29 cellular contexts compared by ENCODE assay signal in genomic region chr9:129001504-129002325, GRCh38. TPM values are rescaled to one million over a fixed set of nuclear protein-coding genes. Genes with fewer than 3 reads are reported as not detected.
DNase-seq lines count a peak whose midpoint lies in the region; ATAC-seq, FAIRE-seq and TF ChIP-seq lines count a peak whose summit lies in the region.
"Had no signal": no experiment of that assay in that cellular context is flagged by ENCODE, and none has a peak within 500 bp of the region (broad histone marks: within the 10 kb centered on the region; RNA-seq: fewer than 3 reads in every experiment).

No MANE protein-coding gene starts in this region.

- H3K27me3 ChIP-seq in CD4-positive, alpha-beta T cell (ENCODE audit: control insufficient read depth, insufficient read depth, low read length): no peaks in the 10 kb centered on the region
- no peaks in the 10 kb centered on the region for H3K27me3 ChIP-seq in dorsolateral prefrontal cortex
- no peaks in the 10 kb centered on the region for H3K27me3 ChIP-seq in neural cell (ENCODE audit: insufficient read depth, low read depth, low read length)
- no peaks in the 10 kb centered on the region for H3K27me3 ChIP-seq in smooth muscle cell (ENCODE audit: low read depth)
- H3K27me3 ChIP-seq: body of pancreas, hepatocyte, ovary, upper lobe of left lung had no signal

- no peak for ATAC-seq in CD4-positive, alpha-beta T cell (ENCODE audit: poor library complexity)
- ATAC-seq in HG03565 (IDR thresholded peaks at IDR 0.05; ENCODE audit: unreplicated experiment): no peak
- ATAC-seq: body of pancreas; HCT116; left lobe of liver; naive thymus-derived CD8-positive, alpha-beta T cell had no signal

- TF ChIP-seq RAD21 in neural cell (conservative IDR thresholded peaks at IDR 0.05): no peak

- H3F3A ChIP-seq in neural cell (ENCODE audit: insufficient read depth, low read length, poor library complexity, severe bottlenecking): no peaks in the 10 kb centered on the region
- no peaks in the 10 kb centered on the region for H3F3A ChIP-seq in smooth muscle cell (ENCODE audit: low read depth)

- no peaks in the 10 kb centered on the region for H3K9me3 ChIP-seq in CD4-positive, alpha-beta T cell (ENCODE audit: control insufficient read depth, low read length)
- H3K9me3 ChIP-seq in neural cell (ENCODE audit: low read length): no peaks in the 10 kb centered on the region
- H3K9me3 ChIP-seq in smooth muscle cell (replicated peaks; ENCODE audit: low read depth): no peaks in the 10 kb centered on the region
- H3K9me3 ChIP-seq: body of pancreas, ovary, upper lobe of left lung had no signal

- H3K27ac ChIP-seq in CD4-positive, alpha-beta T cell (ENCODE audit: low read depth, low read length): no peak overlapping the region
- H3K27ac ChIP-seq in dorsolateral prefrontal cortex (peak overlapping the region in 43 of 59 donors; percentile 2 to 71 (median 36)), neural cell (ENCODE audit: low read length) (no peak overlapping the region), smooth muscle cell (ENCODE audit: low read depth) (no peak overlapping the region)
- H3K27ac ChIP-seq: body of pancreas, hepatocyte, ovary, SK-N-MC, upper lobe of left lung, VCaP had no signal

- no peak for FAIRE-seq in HTR-8/SVneo (lab: Jason Lieb, UNC)
- FAIRE-seq: G401.6 had no signal

- H2AFZ ChIP-seq in neural cell (ENCODE audit: low read depth, low read length) (no peak overlapping the region), smooth muscle cell (ENCODE audit: low read depth) (no peak overlapping the region)
- H2AFZ ChIP-seq: hepatocyte had no signal

- intact Hi-C loops in activated CD4-positive, alpha-beta T cell treated with anti-CD3 and anti-CD28 coated beads, Interleukin-2, amount 10 ng/mL, durations not matched to agents 24 days and 14 days (cut with micrococcal nuclease): no loop called here
- intact Hi-C loops in CD4-positive, alpha-beta T cell (cut with DNase I, micrococcal nuclease): no loop called here
- intact Hi-C loops in dorsolateral prefrontal cortex (cut with DNase I): no loop called here

- H4K20me1 ChIP-seq in neural cell (ENCODE audit: insufficient read depth) (no peaks in the 10 kb centered on the region), smooth muscle cell (ENCODE audit: low read depth) (no peaks in the 10 kb centered on the region)

- no peak for DNase-seq in activated CD4-positive, alpha-beta T cell treated with anti-CD3 and anti-CD28 coated beads, Interleukin-2, amount 10 ng/mL, durations not matched to agents 24 days and 14 days
- DNase-seq in activated CD4-positive, alpha-beta T cell treated with anti-CD3 and anti-CD28 coated beads for 48 hours: no peak
- DNase-seq in CD4-positive, alpha-beta T cell: no peak
- DNase-seq in dorsolateral prefrontal cortex (peak in 1 of 10 donors; percentile 17), HTR-8/SVneo (ENCODE audit: insufficient read length, low spot score) (no peak), smooth muscle cell (lab: John Stamatoyannopoulos, UW; ENCODE audit: unreplicated experiment) (no peak)
- DNase-seq: activated CD4-positive, alpha-beta T cell treated with anti-CD3 and anti-CD28 coated beads, Interleukin-2, amount 50 U/mL, for 48 hours; AML-193; body of pancreas; CD8-positive, alpha-beta memory T cell; effector CD8-positive, alpha-beta T cell; foreskin melanocyte; IMR-90; naive thymus-derived CD8-positive, alpha-beta T cell; NCI-H1105 treated with DMSO at 0.1 percent for 48 hours; NCI-H2081; NCI-H345; NCI-H774; stimulated activated CD4-positive, alpha-beta T cell treated with anti-CD3 and anti-CD28 coated beads, Interleukin-4, amount 100 ng/mL, for 4 hours had no signal

- peaks cover 7% of the 10 kb centered on the region for H3K36me3 ChIP-seq in neural cell (ENCODE audit: insufficient read depth, low read length)
- peaks cover 5% of the 10 kb centered on the region for H3K36me3 ChIP-seq in smooth muscle cell (ENCODE audit: low read depth)
- H3K36me3 ChIP-seq: ovary had no signal

- H3K4me1 Mint-ChIP-seq in activated CD4-positive, alpha-beta T cell treated with anti-CD3 and anti-CD28 coated beads, Interleukin-2, amount 10 ng/mL, durations not matched to agents 24 days and 14 days: peaks cover 11% of the 10 kb centered on the region
- H3K4me1 Mint-ChIP-seq in CD4-positive, alpha-beta T cell (ENCODE audit: low read depth): no peaks in the 10 kb centered on the region
- H3K4me1 Mint-ChIP-seq: CD8-positive, alpha-beta memory T cell had no signal

- WGBS in smooth muscle cell (ENCODE audit: low lambda C conversion rate): 96% methylated on average over 10 of the region's 10 CpGs

- POLR2A ChIA-PET in CD4-positive, alpha-beta T cell (lab: Charles Lee): no interaction called here

- no peak overlapping the region for H3K4me3 Mint-ChIP-seq in activated CD4-positive, alpha-beta T cell treated with anti-CD3 and anti-CD28 coated beads, Interleukin-2, amount 10 ng/mL, durations not matched to agents 24 days and 14 days
- H3K4me3 Mint-ChIP-seq in CD4-positive, alpha-beta T cell: no peak overlapping the region
- H3K4me3 Mint-ChIP-seq: CD8-positive, alpha-beta memory T cell; naive thymus-derived CD8-positive, alpha-beta T cell had no signal

- no peak for TF ChIP-seq CTCF in CD4-positive, alpha-beta T cell (IDR thresholded peaks at IDR 0.05)
- TF ChIP-seq CTCF in dorsolateral prefrontal cortex (IDR thresholded peaks at IDR 0.05 in 54 of 56, conservative IDR thresholded peaks at IDR 0.05 in 2 of 56; ENCODE audit: low read depth in 1 of 56, partially characterized antibody in 56 of 56) (no peak), neural cell (IDR thresholded peaks at IDR 0.05; ENCODE audit: poor library complexity, severe bottlenecking) (no peak), smooth muscle cell (IDR thresholded peaks at IDR 0.05; ENCODE audit: borderline replicate concordance, insufficient read depth, poor library complexity, severe bottlenecking) (no peak)

- CTCF ChIA-PET in CD4-positive, alpha-beta T cell (lab: Charles Lee): no interaction called here

- no peaks in the 10 kb centered on the region for H3K4me1 ChIP-seq in smooth muscle cell (ENCODE audit: low read depth)

- no peak overlapping the region for H3K9ac ChIP-seq in neural cell (ENCODE audit: low read length)
- no peak overlapping the region for H3K9ac ChIP-seq in smooth muscle cell (ENCODE audit: low read depth)

- H3K27ac Mint-ChIP-seq in activated CD4-positive, alpha-beta T cell treated with anti-CD3 and anti-CD28 coated beads, Interleukin-2, amount 10 ng/mL, durations not matched to agents 24 days and 14 days: peak overlapping the region; percentile 54
- H3K27ac Mint-ChIP-seq in CD4-positive, alpha-beta T cell: peak overlapping the region; percentile 24

- peaks cover 70% of the 10 kb centered on the region for H3K36me3 Mint-ChIP-seq in activated CD4-positive, alpha-beta T cell treated with anti-CD3 and anti-CD28 coated beads, Interleukin-2, amount 10 ng/mL, durations not matched to agents 24 days and 14 days (ENCODE audit: low read depth)
- H3K36me3 Mint-ChIP-seq in CD4-positive, alpha-beta T cell (ENCODE audit: low read depth): peaks cover 89% of the 10 kb centered on the region

- H3K27me3 Mint-ChIP-seq in activated CD4-positive, alpha-beta T cell treated with anti-CD3 and anti-CD28 coated beads, Interleukin-2, amount 10 ng/mL, durations not matched to agents 24 days and 14 days: no peaks in the 10 kb centered on the region
- H3K27me3 Mint-ChIP-seq in CD4-positive, alpha-beta T cell: no peaks in the 10 kb centered on the region
- H3K27me3 Mint-ChIP-seq: CD8-positive, alpha-beta memory T cell; naive thymus-derived CD8-positive, alpha-beta T cell had no signal

- no peak for TF ChIP-seq EP300 in neural cell (conservative IDR thresholded peaks at IDR 0.05; ENCODE audit: poor library complexity, severe bottlenecking)

- no peaks in the 10 kb centered on the region for H3K79me2 ChIP-seq in neural cell (replicated peaks; ENCODE audit: insufficient read depth, low read length)
- H3K79me2 ChIP-seq in smooth muscle cell (ENCODE audit: low read depth): no peaks in the 10 kb centered on the region
- H3K79me2 ChIP-seq: hepatocyte had no signal

- no peak overlapping the region for H3K4me3 ChIP-seq in dorsolateral prefrontal cortex
- no peak overlapping the region for H3K4me3 ChIP-seq in neural cell (ENCODE audit: low read length)
- H3K4me3 ChIP-seq in smooth muscle cell: no peak overlapping the region
- H3K4me3 ChIP-seq: body of pancreas, hepatocyte, ovary, SK-N-MC, upper lobe of left lung had no signal

- H3K9me2 ChIP-seq in neural cell (ENCODE audit: insufficient read depth, low read length): no peaks in the 10 kb centered on the region

- H3K9me3 Mint-ChIP-seq in activated CD4-positive, alpha-beta T cell treated with anti-CD3 and anti-CD28 coated beads, Interleukin-2, amount 10 ng/mL, durations not matched to agents 24 days and 14 days: no peaks in the 10 kb centered on the region
- no peaks in the 10 kb centered on the region for H3K9me3 Mint-ChIP-seq in CD4-positive, alpha-beta T cell
- H3K9me3 Mint-ChIP-seq: CD8-positive, alpha-beta memory T cell; naive thymus-derived CD8-positive, alpha-beta T cell had no signal

- H3K4me2 ChIP-seq in neural cell (ENCODE audit: low read length) (no peak overlapping the region), smooth muscle cell (no peak overlapping the region)
- H3K4me2 ChIP-seq: hepatocyte had no signal

RNA-seq across cellular contexts. Expression of gene SH3GLB2, which starts 26.4 kb away (rescaled TPM):
- 69.6 and 73.9 TPM in 2 replicates for total RNA-seq in activated CD4-positive, alpha-beta T cell treated with anti-CD3 and anti-CD28 coated beads, Interleukin-2, amount 10 ng/mL, durations not matched to agents 24 days and 14 days
- total RNA-seq in CD4-positive, alpha-beta T cell: 10 to 100 TPM; 65.6 to 69.1 TPM
- total RNA-seq in dorsolateral prefrontal cortex (100 to 1,000 TPM; 128 to 337 (median 194) TPM), smooth muscle cell (25.9 and 44.8 TPM in 2 replicates)
- polyA plus RNA-seq in neural cell (128 and 160 TPM in 2 replicates), smooth muscle cell (31.9 and 94.9 TPM in 2 replicates)
- 70.7 and 73.8 TPM in 2 replicates for polyA minus RNA-seq in neural cell

RNA-seq across cellular contexts. Expression of gene MIGA2, which starts 34.7 kb away (rescaled TPM):
- 43.3 and 44.3 TPM in 2 replicates for total RNA-seq in activated CD4-positive, alpha-beta T cell treated with anti-CD3 and anti-CD28 coated beads, Interleukin-2, amount 10 ng/mL, durations not matched to agents 24 days and 14 days
- 10 to 100 TPM; 53.2 to 56.9 TPM for total RNA-seq in CD4-positive, alpha-beta T cell
- total RNA-seq in dorsolateral prefrontal cortex: 10 to 100 TPM; 33.8 to 76.4 (median 47.9) TPM
- 42.4 and 73.6 TPM in 2 replicates for polyA plus RNA-seq in neural cell
- polyA minus RNA-seq in neural cell: 23.9 and 27.1 TPM in 2 replicates
- 17.8 and 21.6 TPM in 2 replicates for total RNA-seq in smooth muscle cell
- 18.1 and 21.5 TPM in 2 replicates for polyA plus RNA-seq in smooth muscle cell

RNA-seq across cellular contexts. Expression of gene NUP188, which starts 54.2 kb away (rescaled TPM):
- total RNA-seq in activated CD4-positive, alpha-beta T cell treated with anti-CD3 and anti-CD28 coated beads, Interleukin-2, amount 10 ng/mL, durations not matched to agents 24 days and 14 days: 162 and 176 TPM in 2 replicates
- 10 to 100 TPM; 43.0 to 43.9 TPM for total RNA-seq in CD4-positive, alpha-beta T cell
- 10 to 100 TPM; 23.7 to 70.4 (median 41.1) TPM for total RNA-seq in dorsolateral prefrontal cortex
- 21.2 and 24.0 TPM in 2 replicates for polyA plus RNA-seq in neural cell
- 49.7 and 62.0 TPM in 2 replicates for polyA minus RNA-seq in neural cell
- 40.9 and 45.8 TPM in 2 replicates for total RNA-seq in smooth muscle cell
- 27.5 and 31.9 TPM in 2 replicates for polyA plus RNA-seq in smooth muscle cell

RNA-seq across cellular contexts. Expression of gene DOLK, which starts 54.3 kb away (rescaled TPM):
- 15.2 and 15.9 TPM in 2 replicates for total RNA-seq in activated CD4-positive, alpha-beta T cell treated with anti-CD3 and anti-CD28 coated beads, Interleukin-2, amount 10 ng/mL, durations not matched to agents 24 days and 14 days
- 1 to 10 TPM; 7.4 to 7.8 TPM for total RNA-seq in CD4-positive, alpha-beta T cell
- 10 to 100 TPM in 23 of 120 experiments, 1 to 10 TPM in 97; 3.6 to 13.2 (median 8.4) TPM for total RNA-seq in dorsolateral prefrontal cortex
- 11.3 and 14.4 TPM in 2 replicates for polyA plus RNA-seq in neural cell
- 22.9 and 28.7 TPM in 2 replicates for polyA minus RNA-seq in neural cell
- 14.1 and 18.7 TPM in 2 replicates for total RNA-seq in smooth muscle cell
- polyA plus RNA-seq in smooth muscle cell: 26.2 and 31.3 TPM in 2 replicates

Comparison
In these comparisons a context has a peak if more than half of its experiments do, and no peak if none do; other contexts are left out.
1. H3K27ac ChIP-seq: peak in dorsolateral prefrontal cortex (43 of 59); none in CD4-positive, alpha-beta T cell (single experiment), neural cell (single experiment) and smooth muscle cell (single experiment).